9 cellular contexts compared by ENCODE assay signal in genomic region chr13:33677215-33677614, GRCh38.
DNase-seq lines count a peak whose midpoint lies in the region; ATAC-seq, FAIRE-seq and TF ChIP-seq lines count a peak whose summit lies in the region.
"Had no signal": no experiment of that assay in that cellular context is flagged by ENCODE, and none has a peak within 500 bp of the region (broad histone marks: within the 10 kb centered on the region; RNA-seq: fewer than 3 reads in every experiment).

No MANE protein-coding gene starts in this region.

- H4K20me1 ChIP-seq in OCI-LY3 (ENCODE audit: insufficient read depth, low read length) (no peaks in the 10 kb centered on the region), HepG2 (ENCODE audit: insufficient read depth, low read length) (no peaks in the 10 kb centered on the region)

- 81% methylated on average over 1 of the region's 1 CpG for WGBS in HepG2 (ENCODE audit: low lambda C conversion rate)
- 40 to 54% methylated on average over 1 of the region's 1 CpG for WGBS in transverse colon (ENCODE audit: low coverage in 1 of 2), 2 donors

- no peaks in the 10 kb centered on the region for H3K79me2 ChIP-seq in OCI-LY3 (ENCODE audit: low read length)
- peaks cover 46% of the 10 kb centered on the region for H3K79me2 ChIP-seq in HepG2 (ENCODE audit: insufficient read depth, low read length)

- TF ChIP-seq RAD21 in HepG2 (CRISPR knock-in tag; IDR thresholded peaks at IDR 0.05) = no peak

- in situ Hi-C loops in HepG2 (cut with HindIII; ENCODE audit: extremely low pct_ligation_motif_present, low pct_unique_long_range_greater_than_20kb) = loop anchor here (5.0 kb wide), 1 partner anchor 35 kb away; no protein-coding TSS in a partner anchor
- in situ Hi-C loops in transverse colon (cut with MboI; ENCODE audit: low pct_ligation_motif_present in 1 of 4, low pct_unique_long_range_greater_than_20kb in 1 of 4, low sequenced_read_pairs in 3 of 4) = no loop called here
- in situ Hi-C loops in GM13976 (cut with MboI; ENCODE audit: low sequenced_read_pairs, unreplicated experiment) = no loop called here

- no peak overlapping the region for H2AFZ ChIP-seq in OCI-LY3 (ENCODE audit: low read depth, low read length)
- no peak overlapping the region for H2AFZ ChIP-seq in HepG2 (ENCODE audit: low read length)

- ATAC-seq in Right ventricle myocardium superior (ENCODE audit: poor library complexity) = no peak
- ATAC-seq in HepG2 = no peak

- POLR2A ChIA-PET in HepG2 (lab: Yijun Ruan, JAX) = interaction anchor here (3.3 to 8.6 kb wide), 2 partner anchors 34 to 66 kb away, joined by 11 to 127 read pairs; no protein-coding TSS in a partner anchor

- H3K4me2 ChIP-seq in OCI-LY3 (ENCODE audit: low read length) (peak overlapping the region; percentile 74), HepG2 (ENCODE audit: low read depth, low read length) (no peak overlapping the region)

- H3K4me3 ChIP-seq in left ventricle myocardium inferior (peak overlapping the region; percentile 73), OCI-LY3 (ENCODE audit: low read length) (no peak overlapping the region), HepG2 (replicated peaks in 1 of 3; ENCODE audit: insufficient read depth in 1 of 3, low read depth in 2 of 3, low read length in 3 of 3) (no peak overlapping the region), transverse colon (no peak overlapping the region)

- no peaks in the 10 kb centered on the region for H3K27me3 ChIP-seq in left ventricle myocardium inferior (ENCODE audit: low read depth)
- peaks cover 13% of the 10 kb centered on the region; the same call in 1 of the 2 replicates for H3K27me3 ChIP-seq in OCI-LY3 (ENCODE audit: low read depth, low read length)
- no peaks in the 10 kb centered on the region; a peak in 2 of 5 replicates for H3K27me3 ChIP-seq in HepG2 (ENCODE audit: control insufficient read depth in 1 of 2, insufficient read depth in 2 of 2, low read length in 2 of 2)
- H3K27me3 ChIP-seq in transverse colon = no peaks in the 10 kb centered on the region

- CTCF ChIA-PET in HepG2 (lab: Yijun Ruan, JAX; ENCODE audit: low intra/inter-chr PET ratio, low total read pairs) = no interaction called here

- H3K27ac ChIP-seq in left ventricle myocardium inferior (replicated peaks) (peak overlapping the region; percentile 79), OCI-LY3 (ENCODE audit: low read length) (no peak overlapping the region), HepG2 (ENCODE audit: extremely low read length, insufficient read depth, low read length) (peak overlapping the region; percentile 99), transverse colon (peak overlapping the region; percentile 72 to 76 (median 74))

- BruUV-seq in HepG2 (replicated peaks; lab: Mats Ljungman, UMichigan) = no TSS peak

- no peak for TF ChIP-seq POLR2A in HepG2 (IDR thresholded peaks at IDR 0.05; ENCODE audit: insufficient read depth in 1 of 2, low read depth in 2 of 2, low read length in 2 of 2)
- no peak for TF ChIP-seq POLR2A in transverse colon (IDR thresholded peaks at IDR 0.05)

- H3K9ac ChIP-seq in OCI-LY3 (ENCODE audit: low read length) (no peak overlapping the region), HepG2 (ENCODE audit: insufficient read depth, low read depth, low read length) (peak overlapping the region; percentile 73; the same call in 1 of the 2 replicates)

- intact Hi-C loops in left ventricle myocardium inferior (cut with micrococcal nuclease) (no loop called here), Right ventricle myocardium superior (cut with DNase I) (no loop called here), HepG2 (cut with micrococcal nuclease; ENCODE audit: unreplicated experiment) (no loop called here), transverse colon (cut with DNase I; ENCODE audit: low total_unique reads) (no loop called here)

- H3K4me1 ChIP-seq in left ventricle myocardium inferior (peaks cover 47% of the 10 kb centered on the region), OCI-LY3 (ENCODE audit: low read length) (peaks cover 31% of the 10 kb centered on the region), HepG2 (ENCODE audit: insufficient read depth, low read length) (peaks cover 84% of the 10 kb centered on the region), transverse colon (peaks cover 5 to 40% (median 22%) of the 10 kb centered on the region in 4 donors)

- peaks cover under 1% of the 10 kb centered on the region for H3K9me3 ChIP-seq in left ventricle myocardium inferior (replicated peaks)
- no peaks in the 10 kb centered on the region for H3K9me3 ChIP-seq in OCI-LY3 (ENCODE audit: insufficient read depth, low read length)
- H3K9me3 ChIP-seq in HepG2 (ENCODE audit: low read length) = no peaks in the 10 kb centered on the region
- H3K9me3 ChIP-seq in transverse colon = no peaks in the 10 kb centered on the region

- no peak for TF ChIP-seq CTCF in left ventricle myocardium inferior (IDR thresholded peaks at IDR 0.05; ENCODE audit: borderline replicate concordance)
- TF ChIP-seq CTCF in OCI-LY3 (IDR thresholded peaks at IDR 0.05; ENCODE audit: low read depth, low read length) = no peak
- TF ChIP-seq CTCF in HepG2 (CRISPR knock-in tag; IDR thresholded peaks at IDR 0.05) = no peak
- TF ChIP-seq CTCF in transverse colon (IDR thresholded peaks at IDR 0.05) = no peak
- no peak for TF ChIP-seq CTCF in GM13976 (IDR thresholded peaks at IDR 0.05; ENCODE audit: borderline replicate concordance, control extremely low read depth, extremely low read depth, insufficient read depth, missing control alignments)

- no peak for DNase-seq in left ventricle myocardium inferior
- DNase-seq in Right ventricle myocardium superior = no peak
- DNase-seq in HepG2 (ENCODE audit: low spot score) = no peak
- DNase-seq in transverse colon = no peak
- no peak for DNase-seq in GM13976 (ENCODE audit: low spot score)
- DNase-seq in activated CD4-positive, CD25-positive, alpha-beta regulatory T cell (lab: John Stamatoyannopoulos, UW) = no peak
- no peak for DNase-seq in NCI-H345 treated with DMSO at 0.1 percent for 48 hours (lab: John Stamatoyannopoulos, UW; ENCODE audit: unreplicated experiment)
- DNase-seq: MM.1S had no signal

- H3K36me3 ChIP-seq in left ventricle myocardium inferior (no peaks in the 10 kb centered on the region), OCI-LY3 (replicated peaks; ENCODE audit: low read depth, low read length) (no peaks in the 10 kb centered on the region), HepG2 (replicated peaks in 1 of 2; ENCODE audit: control insufficient read depth in 1 of 2, insufficient read depth in 2 of 2, low read length in 2 of 2) (no peaks in the 10 kb centered on the region), transverse colon (no peaks in the 10 kb centered on the region)

- TF ChIP-seq EP300 in HepG2 (IDR thresholded peaks at IDR 0.05; ENCODE audit: low read depth in 2 of 2, low read length in 2 of 2) (no peak), HepG2 (CRISPR knock-in tag; IDR thresholded peaks at IDR 0.05; ENCODE audit: borderline replicate concordance) (no peak), transverse colon (IDR thresholded peaks at IDR 0.05; ENCODE audit: low read depth) (no peak)

- no peak for FAIRE-seq in HepG2 (lab: Jason Lieb, UNC)

TF ChIP-seq in HepG2, 621 proteins besides CTCF, POLR2A, EP300 and RAD21:
- TF ChIP-seq, protein P1, sequence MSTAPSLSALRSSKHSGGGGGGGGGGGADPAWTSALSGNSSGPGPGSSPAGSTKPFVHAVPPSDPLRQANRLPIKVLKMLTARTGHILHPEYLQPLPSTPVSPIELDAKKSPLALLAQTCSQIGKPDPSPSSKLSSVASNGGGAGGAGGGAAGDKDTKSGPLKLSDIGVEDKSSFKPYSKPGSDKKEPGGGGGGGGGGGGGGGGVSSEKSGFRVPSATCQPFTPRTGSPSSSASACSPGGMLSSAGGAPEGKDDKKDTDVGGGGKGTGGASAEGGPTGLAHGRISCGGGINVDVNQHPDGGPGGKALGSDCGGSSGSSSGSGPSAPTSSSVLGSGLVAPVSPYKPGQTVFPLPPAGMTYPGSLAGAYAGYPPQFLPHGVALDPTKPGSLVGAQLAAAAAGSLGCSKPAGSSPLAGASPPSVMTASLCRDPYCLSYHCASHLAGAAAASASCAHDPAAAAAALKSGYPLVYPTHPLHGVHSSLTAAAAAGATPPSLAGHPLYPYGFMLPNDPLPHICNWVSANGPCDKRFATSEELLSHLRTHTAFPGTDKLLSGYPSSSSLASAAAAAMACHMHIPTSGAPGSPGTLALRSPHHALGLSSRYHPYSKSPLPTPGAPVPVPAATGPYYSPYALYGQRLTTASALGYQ (CRISPR knock-in tag; IDR thresholded peaks at IDR 0.05) = no peak
- TF ChIP-seq FOXP1 (IDR thresholded peaks at IDR 0.05) (no peak), FOXP1 (CRISPR knock-in tag; IDR thresholded peaks at IDR 0.05) (no peak)
- TF ChIP-seq, protein P2, sequence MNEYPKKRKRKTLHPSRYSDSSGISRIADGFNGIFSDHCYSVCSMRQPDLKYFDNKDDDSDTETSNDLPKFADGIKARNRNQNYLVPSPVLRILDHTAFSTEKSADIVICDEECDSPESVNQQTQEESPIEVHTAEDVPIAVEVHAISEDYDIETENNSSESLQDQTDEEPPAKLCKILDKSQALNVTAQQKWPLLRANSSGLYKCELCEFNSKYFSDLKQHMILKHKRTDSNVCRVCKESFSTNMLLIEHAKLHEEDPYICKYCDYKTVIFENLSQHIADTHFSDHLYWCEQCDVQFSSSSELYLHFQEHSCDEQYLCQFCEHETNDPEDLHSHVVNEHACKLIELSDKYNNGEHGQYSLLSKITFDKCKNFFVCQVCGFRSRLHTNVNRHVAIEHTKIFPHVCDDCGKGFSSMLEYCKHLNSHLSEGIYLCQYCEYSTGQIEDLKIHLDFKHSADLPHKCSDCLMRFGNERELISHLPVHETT (CRISPR knock-in tag; conservative IDR thresholded peaks at IDR 0.05) = no peak
